Comparison of ENCODE assay signal across 17 cellular contexts in genomic region chr6:42720739-42721138, GRCh38. TPM values are rescaled to one million over a fixed set of nuclear protein-coding genes. Genes with fewer than 3 reads are reported as not detected.
DNase-seq lines count a peak whose midpoint lies in the region; ATAC-seq, FAIRE-seq and TF ChIP-seq lines count a peak whose summit lies in the region.
"Had no signal": no experiment of that assay in that cellular context is flagged by ENCODE, and none has a peak within 500 bp of the region (broad histone marks: within the 10 kb centered on the region; RNA-seq: fewer than 3 reads in every experiment).

No MANE protein-coding gene starts in this region.

- CTCF ChIA-PET in GM10248 (lab: Yijun Ruan, JAX): no interaction called here

- no peak overlapping the region for H2BK5ac ChIP-seq in mesendoderm (ENCODE audit: low read length)

- H3K4ac ChIP-seq in mesendoderm (ENCODE audit: low read depth, low read length): no peak overlapping the region

- H3K79me1 ChIP-seq in mesendoderm (ENCODE audit: low read length): no peaks in the 10 kb centered on the region

- H3K4me1 ChIP-seq in mesendoderm (ENCODE audit: control insufficient read depth, low read depth, low read length): no peaks in the 10 kb centered on the region
- H3K4me1 ChIP-seq: prostate gland had no signal

- no CpG with 5 or more reads among the region's 8 CpGs for WGBS in mesendoderm (ENCODE audit: extremely low coverage, insufficient coverage, low lambda C conversion rate)

- no peak overlapping the region for H3K18ac ChIP-seq in mesendoderm (ENCODE audit: low read length)

- H3K4me2 ChIP-seq in mesendoderm (ENCODE audit: low read length): no peak overlapping the region

- no peak overlapping the region for H2BK120ac ChIP-seq in mesendoderm (ENCODE audit: low read depth, low read length)

- H3K56ac ChIP-seq in mesendoderm (ENCODE audit: low read length): no peak overlapping the region

- H4K8ac ChIP-seq in mesendoderm (ENCODE audit: low read depth, low read length): no peak overlapping the region

- no peaks in the 10 kb centered on the region for H3K27me3 ChIP-seq in bronchial epithelial cell (ENCODE audit: control insufficient read depth, insufficient read depth, low read length)
- H3K27me3 ChIP-seq in mesendoderm (ENCODE audit: insufficient read depth, low read length, poor library complexity): no peaks in the 10 kb centered on the region
- H3K27me3 ChIP-seq: esophagus squamous epithelium, heart left ventricle, testis had no signal

- H2BK15ac ChIP-seq in mesendoderm (replicated peaks; ENCODE audit: low read depth): no peak overlapping the region

- POLR2A ChIA-PET in GM10248 (lab: Yijun Ruan, JAX): no interaction called here

- H3K36me3 ChIP-seq in bronchial epithelial cell (ENCODE audit: control insufficient read depth, insufficient read depth, low read length) (no peaks in the 10 kb centered on the region), mesendoderm (ENCODE audit: control insufficient read depth, insufficient read depth, low read length) (no peaks in the 10 kb centered on the region)
- H3K36me3 ChIP-seq: esophagus squamous epithelium, prostate gland had no signal

- FAIRE-seq in bronchial epithelial cell (lab: Jason Lieb, UNC): no peak
- FAIRE-seq: islet of Langerhans had no signal

- DNase-seq in GM10248 (ENCODE audit: extremely low spot score) (peak; percentile 3), NCI-H69 (lab: John Stamatoyannopoulos, UW) (peak; percentile 27), bronchial epithelial cell (ENCODE audit: low read depth) (peak; percentile 74), mesendoderm (peak; percentile 39), COLO668 (lab: John Stamatoyannopoulos, UW; ENCODE audit: unreplicated experiment) (no peak)
- DNase-seq: activated CD4-positive, alpha-beta T cell treated with anti-CD3 and anti-CD28 coated beads, Interleukin-2, amount 50 U/mL, for 48 hours; activated naive CD4-positive, alpha-beta T cell treated with anti-CD3 and anti-CD28 coated beads, Interleukin-2, amount 10 ng/mL, durations not matched to agents 7 days and 5 days; esophagus squamous epithelium; heart left ventricle; NCI-H2081; NCI-H526; testis had no signal

- no peak for TF ChIP-seq CTCF in GM10248 (IDR thresholded peaks at IDR 0.05; ENCODE audit: control extremely low read depth, extremely low read depth, low read depth, missing control alignments)
- no peak for TF ChIP-seq CTCF in bronchial epithelial cell (IDR thresholded peaks at IDR 0.05; ENCODE audit: insufficient read depth, low read length, severe bottlenecking)

- H3K9ac ChIP-seq in mesendoderm (ENCODE audit: low read length): no peak overlapping the region

- no peak overlapping the region for H4K5ac ChIP-seq in mesendoderm (ENCODE audit: low read length)

- H3K79me2 ChIP-seq in mesendoderm (ENCODE audit: control insufficient read depth, insufficient read depth, low read length): no peaks in the 10 kb centered on the region

- H2AK5ac ChIP-seq in mesendoderm (ENCODE audit: low read length): no peak overlapping the region

- H3K27ac ChIP-seq in mesendoderm (ENCODE audit: low read depth, low read length): no peak overlapping the region
- H3K27ac ChIP-seq: esophagus squamous epithelium, heart left ventricle, prostate gland, testis had no signal

- H3K23ac ChIP-seq in mesendoderm (ENCODE audit: low read length): no peak overlapping the region

- ATAC-seq in HG03025 (IDR thresholded peaks at IDR 0.05; ENCODE audit: low FRiP score, unreplicated experiment) (no peak), GM18868 (IDR thresholded peaks at IDR 0.05; ENCODE audit: unreplicated experiment) (no peak)
- ATAC-seq: heart left ventricle had no signal

- H3K4me3 ChIP-seq in bronchial epithelial cell (ENCODE audit: low read depth, low read length) (no peak overlapping the region), mesendoderm (ENCODE audit: low read length) (no peak overlapping the region)
- H3K4me3 ChIP-seq: esophagus squamous epithelium, heart left ventricle, prostate gland, testis had no signal

RNA-seq across cellular contexts. Expression of gene PRPH2, which starts 1.7 kb away (rescaled TPM):
- under 0.01 TPM in 1 of 2 replicates, not detected in the other for total RNA-seq in bronchial epithelial cell
- 0.29 TPM for polyA plus RNA-seq in mesendoderm (2013, experiment 1 of 2)
- polyA plus RNA-seq in mesendoderm (2013, experiment 2 of 2): 0.35 TPM
- polyA plus RNA-seq: neural cell had no signal

RNA-seq across cellular contexts. Expression of gene TBCC, which starts 25.2 kb away (rescaled TPM):
- 31.0 and 36.6 TPM in 2 replicates for total RNA-seq in bronchial epithelial cell
- polyA plus RNA-seq in mesendoderm (2013, experiment 1 of 2): 23.2 TPM
- 22.7 TPM for polyA plus RNA-seq in mesendoderm (2013, experiment 2 of 2)
